In the genomic region with DNA sequence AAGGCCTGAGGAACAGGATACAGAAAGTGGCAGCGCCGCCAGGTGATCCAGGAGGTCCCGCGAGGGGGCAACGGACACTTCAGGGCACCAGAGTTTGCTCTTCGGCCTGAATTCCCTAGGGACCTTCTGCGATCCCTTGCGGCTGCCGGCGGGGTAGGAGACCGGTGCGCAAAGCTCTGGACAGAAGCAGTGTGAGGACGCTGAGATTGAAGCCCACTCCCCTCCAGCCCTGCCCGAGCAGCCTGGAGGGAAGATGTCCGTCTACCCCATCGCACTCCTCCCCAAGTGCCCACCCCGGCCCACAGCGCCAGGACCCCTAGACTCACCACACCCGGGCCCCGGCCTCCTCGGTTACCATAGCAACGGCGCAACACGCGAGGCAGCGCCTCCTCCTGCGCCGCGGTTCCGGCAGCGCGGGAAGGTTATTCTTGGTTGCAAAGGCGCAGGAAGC, we compare ENCODE assay signal across 9 cellular contexts. TPM values are rescaled to one million over a fixed set of nuclear protein-coding genes. Genes with fewer than 3 reads are reported as not detected.
DNase-seq lines count a peak whose midpoint lies in the region; ATAC-seq, FAIRE-seq and TF ChIP-seq lines count a peak whose summit lies in the region.
"Had no signal": no experiment of that assay in that cellular context is flagged by ENCODE, and none has a peak within 500 bp of the region (broad histone marks: within the 10 kb centered on the region; RNA-seq: fewer than 3 reads in every experiment).

A gene with protein sequence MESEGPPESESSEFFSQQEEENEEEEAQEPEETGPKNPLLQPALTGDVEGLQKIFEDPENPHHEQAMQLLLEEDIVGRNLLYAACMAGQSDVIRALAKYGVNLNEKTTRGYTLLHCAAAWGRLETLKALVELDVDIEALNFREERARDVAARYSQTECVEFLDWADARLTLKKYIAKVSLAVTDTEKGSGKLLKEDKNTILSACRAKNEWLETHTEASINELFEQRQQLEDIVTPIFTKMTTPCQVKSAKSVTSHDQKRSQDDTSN (minus strand): TSS at position 361 of the 451 bp plus-strand sequence. CDS start 10,433 bp downstream, outside the sequence.

- no peak within 1 kb of the TSS for H3K27ac ChIP-seq in H9 (ENCODE audit: insufficient read length, low read depth, low read length)
- no peak within 1 kb of the TSS for H3K27ac ChIP-seq in pancreas

- H2BK12ac ChIP-seq in H9 (ENCODE audit: insufficient read length, low read depth, low read length), result no peak within 1 kb of the TSS

- H3K18ac ChIP-seq in H9 (ENCODE audit: insufficient read length, low read depth, low read length), result peak within 1 kb of the TSS; percentile 91

- H3K9me3 ChIP-seq in H9 (ENCODE audit: control insufficient read depth, low read depth, low read length) (no peaks in the 10 kb centered on the region), pancreas (no peaks in the 10 kb centered on the region)

- no peak within 1 kb of the TSS for H3K4ac ChIP-seq in H9 (ENCODE audit: low read depth, low read length)

- H4K20me1 ChIP-seq in H9 (ENCODE audit: control insufficient read depth, insufficient read depth, insufficient read length), result no peaks in the 10 kb centered on the region

- peaks cover 6% of the 10 kb centered on the region; the same call in 1 of the 2 replicates for H3K27me3 Mint-ChIP-seq in H9 (ENCODE audit: low read depth)

- no peak within 1 kb of the TSS for H3T11ph ChIP-seq in H9 (ENCODE audit: low read length)

- peaks cover 11 to 13% of the 10 kb centered on the region in 2 experiments for H3K4me1 Mint-ChIP-seq in H9

- H3K4me1 ChIP-seq in H9 (ENCODE audit: insufficient read depth, low read length) (no peaks in the 10 kb centered on the region), pancreas (no peaks in the 10 kb centered on the region)

- H3K4me3 ChIP-seq in pancreas, result peak within 1 kb of the TSS in 3 of 4 donors; percentile 7 to 31 (median 26)

- H2AK5ac ChIP-seq in H9 (ENCODE audit: insufficient read length, low read length), result no peak within 1 kb of the TSS

- peak within 1 kb of the TSS; percentile 68 for H3K56ac ChIP-seq in H9 (ENCODE audit: insufficient read length, low read depth, low read length)

- peak within 1 kb of the TSS; percentile 49 for H3K9ac ChIP-seq in H9 (ENCODE audit: extremely low read depth, insufficient read length, low read length)

- H3K36me3 ChIP-seq in pancreas, result no peaks in the 10 kb centered on the region

- H2BK120ac ChIP-seq in H9 (ENCODE audit: low read depth, low read length, poor library complexity, severe bottlenecking), result peak within 1 kb of the TSS; percentile 29

- H3K14ac ChIP-seq in H9 (ENCODE audit: insufficient read depth, low read length), result peak within 1 kb of the TSS; percentile 93

- H2AFZ ChIP-seq in H9 (ENCODE audit: low read length), result peak within 1 kb of the TSS; percentile 90

- H3K23ac ChIP-seq in H9 (ENCODE audit: insufficient read length, low read depth, low read length), result no peak within 1 kb of the TSS

- H3K27me3 ChIP-seq in H9 (ENCODE audit: insufficient read depth, low read length), result no peaks in the 10 kb centered on the region
- H3K27me3 ChIP-seq in pancreas, result no peaks in the 10 kb centered on the region

- DNase-seq in ACHN (peak; percentile 73), H9 (peak; percentile 88), glomerular visceral epithelial cell (ENCODE audit: extremely low spot score) (peak; percentile 48), pancreas (peak; percentile 11 to 73 (median 30)), dedifferentiated amniotic fluid mesenchymal stem cell (ENCODE audit: extremely low spot score) (no peak), SIG-M5 (lab: John Stamatoyannopoulos, UW) (no peak)
- DNase-seq in activated T-cell treated with anti-CD3 and anti-CD28 coated beads, Interleukin-2, amount 50 U/mL, for 1 hour, result peak; percentile 19

- WGBS in H9 (ENCODE audit: extremely low coverage, insufficient read length, low lambda C conversion rate), result no CpG with 5 or more reads among the region's 33 CpGs
- 2 to 4% methylated on average over 33 of the region's 33 CpGs for WGBS in pancreas, 2 donors

- H3K9me3 Mint-ChIP-seq in H9, result no peaks in the 10 kb centered on the region

- peak within 1 kb of the TSS; percentile 73 to 78 for H3K4me3 Mint-ChIP-seq in H9

- H2BK20ac ChIP-seq in H9 (ENCODE audit: low read depth, low read length, poor library complexity, severe bottlenecking), result no peak within 1 kb of the TSS

- no peak within 1 kb of the TSS for H4K5ac ChIP-seq in H9 (ENCODE audit: insufficient read length, low read depth, low read length)

- ATAC-seq in pancreas (peak; percentile 63 to 91 (median 82)), GM18870 (IDR thresholded peaks at IDR 0.05; ENCODE audit: unreplicated experiment) (no peak)

- H3K23me2 ChIP-seq in H9 (ENCODE audit: insufficient read length, low read depth, low read length, poor library complexity, severe bottlenecking), result peaks cover 8% of the 10 kb centered on the region

- H3K4me2 ChIP-seq in H9 (ENCODE audit: insufficient read depth, insufficient read length, low read length), result peak within 1 kb of the TSS; percentile 73

- no peak within 1 kb of the TSS for H2BK5ac ChIP-seq in H9 (ENCODE audit: insufficient read length, low read length)

- intact Hi-C loops in pancreas (cut with DNase I), result no loop called here

- no peak within 1 kb of the TSS for H4K91ac ChIP-seq in H9 (ENCODE audit: insufficient read length, low read depth, low read length)

- in situ Hi-C loops in ACHN (cut with HindIII; ENCODE audit: low pct_ligation_motif_present, low pct_unique_long_range_greater_than_20kb, low sequenced_read_pairs), result no loop called here

- H2BK15ac ChIP-seq in H9 (ENCODE audit: low read depth, low read length), result no peak within 1 kb of the TSS

- TF ChIP-seq CTCF in H9 (conservative IDR thresholded peaks at IDR 0.05), result 0 out of 3 replicates have a peak, but pooled peaks have one; percentile 18
- no peak for TF ChIP-seq CTCF in pancreas (IDR thresholded peaks at IDR 0.05)

- H3K27ac Mint-ChIP-seq in H9, result peak within 1 kb of the TSS in 2 of 3 experiments; percentile 73 to 84; a peak in 3 of 7 replicates

- FAIRE-seq in pancreas (lab: Jason Lieb, UNC), result no peak
- FAIRE-seq: GM18507 had no signal

- no peaks in the 10 kb centered on the region for H3K79me1 ChIP-seq in H9 (ENCODE audit: insufficient read depth, low read depth, low read length, poor library complexity, severe bottlenecking)

- peaks cover 0 to 3% (median 0%) of the 10 kb centered on the region in 3 experiments; a peak in 1 of 7 replicates for H3K36me3 Mint-ChIP-seq in H9 (ENCODE audit: insufficient read depth in 1 of 3, low read depth in 3 of 3)

- H4K8ac ChIP-seq in H9 (replicated peaks; ENCODE audit: insufficient read length, low read depth, low read length), result no peak within 1 kb of the TSS

- no peaks in the 10 kb centered on the region for H3K79me2 ChIP-seq in H9 (ENCODE audit: insufficient read depth, low read length)

RNA-seq across cellular contexts. Expression of the gene that starts here (rescaled TPM):
- 0.31 and 0.44 TPM in 2 replicates for total RNA-seq in H9 (2021)
- total RNA-seq in pancreas, result under 1 TPM; 0.19 to 0.46 (median 0.28) TPM
- under 1 TPM; 0.15 to 0.52 TPM for polyA plus RNA-seq in pancreas

Comparison
In these comparisons a context has a peak if more than half of its experiments do, and no peak if none do; other contexts are left out.
1. Peak in DNase-seq, H3K9ac ChIP-seq and H3K4me2 ChIP-seq in H9; RNA of the gene not detected or under 1 TPM.
2. Peak in DNase-seq, ATAC-seq and H3K4me3 ChIP-seq in pancreas; RNA of the gene not detected or under 1 TPM.
3. DNase-seq: peak in ACHN (single experiment), activated T-cell treated with anti-CD3 and anti-CD28 coated beads, Interleukin-2, amount 50 U/mL, for 1 hour (single experiment) and glomerular visceral epithelial cell (single experiment); none in dedifferentiated amniotic fluid mesenchymal stem cell (single experiment) and SIG-M5 (single experiment).